In genomic region chr20:41627001-41627400, GRCh38 we compare ENCODE assay signal across 23 cellular contexts. TPM values are rescaled to one million over a fixed set of nuclear protein-coding genes. Genes with fewer than 3 reads are reported as not detected.
A peak's percentile ranks its signal among the peaks of the same experiment; 100 is the strongest.
DNase-seq lines count a peak whose midpoint lies in the region; ATAC-seq, FAIRE-seq and TF ChIP-seq lines count a peak whose summit lies in the region.
"Had no signal": no experiment of that assay in that cellular context is flagged by ENCODE, and none has a peak within 500 bp of the region (broad histone marks: within the 10 kb centered on the region; RNA-seq: fewer than 3 reads in every experiment).

No MANE protein-coding gene starts in this region.

- H3K9ac ChIP-seq in K562 (ENCODE audit: insufficient read depth in 1 of 2, low read depth in 2 of 2, low read length in 2 of 2), result no peak overlapping the region
- H3K9ac ChIP-seq in HepG2 (ENCODE audit: insufficient read depth, low read depth, low read length), result no peak overlapping the region
- H3K9ac ChIP-seq: BLaER1, KMS-11 had no signal

- TF ChIP-seq CTCF in OCI-LY7 (conservative IDR thresholded peaks at IDR 0.05; ENCODE audit: low read length) (0 out of 2 replicates have a peak, but pooled peaks have one; percentile 25), K562 (IDR thresholded peaks at IDR 0.05 in 2 of 3, conservative IDR thresholded peaks at IDR 0.05 in 1 of 3; ENCODE audit: insufficient read depth in 2 of 3, low read depth in 1 of 3, low read length in 3 of 3) (0 out of 6 replicates have a peak, but pooled peaks of 1 of the 3 experiments have one; percentile 2), HepG2 (CRISPR knock-in tag; IDR thresholded peaks at IDR 0.05) (peak; percentile 63)

- TF ChIP-seq RAD21 in K562 (CRISPR knock-in tag; conservative IDR thresholded peaks at IDR 0.05 in 1 of 2, IDR thresholded peaks at IDR 0.05 in 1 of 2) (peak in 1 of 2 experiments; percentile 18; a peak in 2 of 4 replicates), HepG2 (CRISPR knock-in tag; IDR thresholded peaks at IDR 0.05) (no peak)

- intact Hi-C loops in OCI-LY7 (cut with micrococcal nuclease; ENCODE audit: unreplicated experiment), result no loop called here
- intact Hi-C loops in K562 (cut with micrococcal nuclease), result no loop called here
- intact Hi-C loops in HepG2 (cut with micrococcal nuclease; ENCODE audit: unreplicated experiment), result no loop called here

- POLR2A ChIA-PET in OCI-LY7 (lab: Charles Lee), result no interaction called here
- POLR2A ChIA-PET in K562 (lab: Yijun Ruan, JAX), result no interaction called here
- POLR2A ChIA-PET in HepG2 (lab: Yijun Ruan, JAX), result no interaction called here

- H3K36me3 ChIP-seq in OCI-LY7 (ENCODE audit: insufficient read depth, low read length) (no peaks in the 10 kb centered on the region), K562 (ENCODE audit: control insufficient read depth, insufficient read depth, low read length) (no peaks in the 10 kb centered on the region), HepG2 (replicated peaks in 1 of 2; ENCODE audit: control insufficient read depth in 1 of 2, insufficient read depth in 2 of 2, low read length in 2 of 2) (no peaks in the 10 kb centered on the region)
- H3K36me3 ChIP-seq: BLaER1, SJCRH30 had no signal

- TF ChIP-seq POLR2A in K562 (conservative IDR thresholded peaks at IDR 0.05) (no peak), HepG2 (IDR thresholded peaks at IDR 0.05; ENCODE audit: insufficient read depth in 1 of 2, low read depth in 2 of 2, low read length in 2 of 2) (no peak)

- TF ChIP-seq EP300 in K562 (IDR thresholded peaks at IDR 0.05; ENCODE audit: low read length) (no peak), HepG2 (IDR thresholded peaks at IDR 0.05; ENCODE audit: low read depth in 2 of 2, low read length in 2 of 2) (no peak), HepG2 (CRISPR knock-in tag; IDR thresholded peaks at IDR 0.05; ENCODE audit: borderline replicate concordance) (no peak)

- H3K4me1 ChIP-seq in OCI-LY7 (ENCODE audit: insufficient read depth, low read length, poor library complexity, severe bottlenecking), result peaks cover 7% of the 10 kb centered on the region
- peaks cover 0 to 6% of the 10 kb centered on the region in 2 experiments; a peak in 1 of 5 replicates for H3K4me1 ChIP-seq in K562 (replicated peaks in 1 of 2; ENCODE audit: control insufficient read depth in 2 of 2, insufficient read depth in 2 of 2, low read length in 2 of 2)
- no peaks in the 10 kb centered on the region for H3K4me1 ChIP-seq in HepG2 (ENCODE audit: insufficient read depth, low read length)
- H3K4me1 ChIP-seq: SJCRH30 had no signal

- no peaks in the 10 kb centered on the region for H3K79me2 ChIP-seq in OCI-LY7 (ENCODE audit: insufficient read depth, low read depth, low read length)
- H3K79me2 ChIP-seq in K562 (ENCODE audit: control insufficient read depth, insufficient read depth, low read length), result no peaks in the 10 kb centered on the region
- H3K79me2 ChIP-seq in HepG2 (ENCODE audit: insufficient read depth, low read length), result no peaks in the 10 kb centered on the region

- H2AFZ ChIP-seq in OCI-LY7 (ENCODE audit: low read length) (no peak overlapping the region), K562 (ENCODE audit: low read depth, low read length) (no peak overlapping the region), HepG2 (ENCODE audit: low read length) (no peak overlapping the region)

- in situ Hi-C loops in K562 (cut with MboI), result no loop called here
- in situ Hi-C loops in HepG2 (cut with HindIII; ENCODE audit: extremely low pct_ligation_motif_present, low pct_unique_long_range_greater_than_20kb), result no loop called here

- H3K27ac ChIP-seq in OCI-LY7 (ENCODE audit: low read depth, low read length, poor library complexity, severe bottlenecking) (no peak overlapping the region), K562 (ENCODE audit: extremely low read depth, low read depth, low read length) (no peak overlapping the region), HepG2 (ENCODE audit: extremely low read length, insufficient read depth, low read length) (no peak overlapping the region)
- H3K27ac ChIP-seq: BLaER1, KMS-11, SJCRH30 had no signal

- DNase-seq in HTR-8/SVneo (ENCODE audit: insufficient read length, low spot score), result peak; percentile 39
- DNase-seq in OCI-LY7 (ENCODE audit: low spot score), result no peak
- DNase-seq in K562 (ENCODE audit: extremely low read depth in 1 of 4, low spot score in 3 of 4), result no peak
- DNase-seq in HepG2 (ENCODE audit: low spot score), result peak; percentile 30
- DNase-seq in stimulated activated naive CD8-positive, alpha-beta T cell treated with anti-CD3 and anti-CD28 coated beads, Interleukin-15, Interleukin-2, amounts not matched to agents 100 U/mL and 50 U/mL, for 24 hours, result no peak
- no peak for DNase-seq in NCI-H748 treated with DMSO at 0.1 percent for 48 hours (lab: John Stamatoyannopoulos, UW)
- no peak for DNase-seq in kidney glomerular epithelial cell (lab: John Stamatoyannopoulos, UW)
- DNase-seq: CD4-positive, alpha-beta T cell; COR-L47; DMS53; H7; IMR-90; MV-4-11; NCI-H1105 treated with DMSO at 0.1 percent for 48 hours; NCI-H2029; NCI-H446 treated with DMSO at 0.1 percent for 48 hours; NCI-H526; SJCRH30 had no signal

- WGBS in K562 (ENCODE audit: insufficient coverage, low coverage, missing lambda C conversion rate), result 31% methylated on average over 1 of the region's 1 CpG
- 38% methylated on average over 1 of the region's 1 CpG for WGBS in HepG2 (ENCODE audit: low lambda C conversion rate)

- H3K4me2 ChIP-seq in OCI-LY7 (ENCODE audit: low read length) (no peak overlapping the region), K562 (ENCODE audit: insufficient read depth, low read length) (no peak overlapping the region), HepG2 (ENCODE audit: low read depth, low read length) (no peak overlapping the region)
- H3K4me2 ChIP-seq: KMS-11 had no signal

- no peaks in the 10 kb centered on the region for H3K9me2 ChIP-seq in OCI-LY7 (ENCODE audit: insufficient read depth, low read length)

- no peaks in the 10 kb centered on the region for H4K20me1 ChIP-seq in OCI-LY7 (ENCODE audit: insufficient read depth, low read length)
- H4K20me1 ChIP-seq in K562 (replicated peaks; ENCODE audit: control insufficient read depth, insufficient read depth, low read length), result no peaks in the 10 kb centered on the region
- H4K20me1 ChIP-seq in HepG2 (ENCODE audit: insufficient read depth, low read length), result no peaks in the 10 kb centered on the region
- H4K20me1 ChIP-seq: BLaER1 had no signal

- no peak overlapping the region for H3K4me3 ChIP-seq in OCI-LY7 (ENCODE audit: low read depth, low read length, poor library complexity, severe bottlenecking)
- no peak overlapping the region for H3K4me3 ChIP-seq in K562
- H3K4me3 ChIP-seq in HepG2 (replicated peaks in 1 of 3; ENCODE audit: insufficient read depth in 1 of 3, low read depth in 2 of 3, low read length in 3 of 3), result no peak overlapping the region
- H3K4me3 ChIP-seq: BLaER1, SJCRH30 had no signal

- BruUV-seq in OCI-LY7 (replicated peaks; lab: Mats Ljungman, UMichigan) (no TSS peak), K562 (replicated peaks; lab: Mats Ljungman, UMichigan) (no TSS peak), HepG2 (replicated peaks; lab: Mats Ljungman, UMichigan) (no TSS peak)

- H3K27me3 ChIP-seq in K562 (ENCODE audit: control insufficient read depth in 2 of 2, insufficient read depth in 2 of 2, low read length in 2 of 2) (no peaks in the 10 kb centered on the region; a peak in 1 of 5 replicates), HepG2 (ENCODE audit: control insufficient read depth in 1 of 2, insufficient read depth in 2 of 2, low read length in 2 of 2) (no peaks in the 10 kb centered on the region)
- H3K27me3 ChIP-seq: BLaER1, SJCRH30 had no signal

- no peaks in the 10 kb centered on the region for H3K9me3 ChIP-seq in OCI-LY7 (ENCODE audit: low read length)
- no peaks in the 10 kb centered on the region for H3K9me3 ChIP-seq in K562 (replicated peaks; ENCODE audit: control insufficient read depth, insufficient read depth, low read depth, low read length)
- H3K9me3 ChIP-seq in HepG2 (ENCODE audit: low read length), result no peaks in the 10 kb centered on the region

- FAIRE-seq in HTR-8/SVneo (lab: Jason Lieb, UNC) (peak; percentile 81), K562 (lab: Jason Lieb, UNC) (no peak), HepG2 (lab: Jason Lieb, UNC) (no peak)
- FAIRE-seq: GM18507, RCC 7860 had no signal

- H3K9me1 ChIP-seq in K562 (ENCODE audit: control insufficient read depth, insufficient read depth, low read length), result no peaks in the 10 kb centered on the region

- CTCF ChIA-PET in OCI-LY7 (lab: Charles Lee; ENCODE audit: unreplicated experiment), result no interaction called here
- CTCF ChIA-PET in K562 (lab: Yijun Ruan, JAX; ENCODE audit: low intra/inter-chr PET ratio), result no interaction called here
- CTCF ChIA-PET in HepG2 (lab: Yijun Ruan, JAX; ENCODE audit: low intra/inter-chr PET ratio, low total read pairs), result no interaction called here

- ATAC-seq in K562 (peak; percentile 68; the same call in 2 of the 3 replicates), HepG2 (peak; percentile 81)
- ATAC-seq in stimulated activated naive CD8-positive, alpha-beta T cell treated with anti-CD3 and anti-CD28 coated beads, Interleukin-15, Interleukin-2, amounts not matched to agents 100 U/mL and 50 U/mL, for 24 hours, result no peak
- ATAC-seq: Right ventricle myocardium inferior had no signal

RNA-seq across cellular contexts. Expression of gene CHD6, which starts 8.8 kb away (rescaled TPM):
- 26.9 and 38.6 TPM in 2 replicates for total RNA-seq in OCI-LY7 (2014; rRNA removed; shearing (Covaris generic))
- 45.7 and 55.4 TPM in 2 replicates for total RNA-seq in OCI-LY7 (2022)
- 59.5 and 192 TPM in 2 replicates for total RNA-seq in K562 (2011; cell fraction: chromatin; rRNA removed; ENCODE audit: low replicate concordance)
- 37.7 and 41.8 TPM in 2 replicates for total RNA-seq in K562 (2011; cell fraction: nucleolus; rRNA removed)
- total RNA-seq in K562 (2011; cell fraction: nucleoplasm; rRNA removed), result 62.7 and 85.0 TPM in 2 replicates
- 12.8 and 13.3 TPM in 2 replicates for total RNA-seq in K562 (2014; rRNA removed)
- total RNA-seq in K562 (2014; rRNA removed; fragmentation: Illumina TruSeq; extraction: Trizol), result 24.2 and 31.3 TPM in 2 replicates
- total RNA-seq in K562 (2015; rRNA removed; fragmentation: Illumina TruSeq; extraction: Trizol), result 18.9 and 21.6 TPM in 2 replicates
- total RNA-seq in K562 (2021), result 19.8 and 22.5 TPM in 2 replicates
- polyA plus RNA-seq in K562 (2011; rRNA removed), result 15.0 and 16.4 TPM in 2 replicates
- 4.9 and 9.2 TPM in 2 replicates for polyA plus RNA-seq in K562 (2011; cell fraction: cytosol; rRNA removed)
- polyA plus RNA-seq in K562 (2011; cell fraction: nucleus; rRNA removed), result 81.7 and 82.2 TPM in 2 replicates
- 7.4 and 11.0 TPM in 2 replicates for polyA plus RNA-seq in K562 (2012)
- polyA plus RNA-seq in K562 (2014; fragmentation: Illumina TruSeq; extraction: Trizol), result 10.8 and 11.4 TPM in 2 replicates
- polyA plus RNA-seq in K562 (2014; fragmentation: Nextera tagmentation; extraction: Ambion mirVana), result 10 to 100 TPM in 1 of 2 experiments, 1 to 10 TPM in 1; 3.9 to 10.9 TPM
- polyA plus RNA-seq in K562 (2014; rRNA removed), result 8.5 and 9.0 TPM in 2 replicates
- 61.9 and 104 TPM in 2 replicates for polyA minus RNA-seq in K562 (2011; rRNA and poly(A)+ RNA removed)
- 13.1 and 16.2 TPM in 2 replicates for polyA minus RNA-seq in K562 (2011; cell fraction: cytosol; rRNA and poly(A)+ RNA removed)
- polyA minus RNA-seq in K562 (2011; cell fraction: nucleus; rRNA and poly(A)+ RNA removed), result 78.5 and 164 TPM in 2 replicates
- total RNA-seq in HepG2 (2016; rRNA removed; fragmentation: Illumina TruSeq; extraction: Trizol), result 33.9 and 52.0 TPM in 2 replicates
- total RNA-seq in HepG2 (2016; cell fraction: cytosol; rRNA removed; fragmentation: Illumina TruSeq; extraction: Trizol; ENCODE audit: low read depth), result 383 and 424 TPM in 2 replicates
- 30.5 and 56.1 TPM in 2 replicates for total RNA-seq in HepG2 (2016; cell fraction: insoluble cytoplasmic fraction; rRNA removed; fragmentation: Illumina TruSeq; extraction: Trizol)
- 103 and 120 TPM in 2 replicates for total RNA-seq in HepG2 (2016; cell fraction: membrane; rRNA removed; fragmentation: Illumina TruSeq; extraction: Trizol)
- total RNA-seq in HepG2 (2016; cell fraction: nucleus; rRNA removed; fragmentation: Illumina TruSeq; extraction: Trizol), result 105 and 132 TPM in 2 replicates
- 14.0 and 14.4 TPM in 2 replicates for polyA plus RNA-seq in HepG2 (2011; rRNA removed)
- 6.8 and 8.2 TPM in 2 replicates for polyA plus RNA-seq in HepG2 (2011; cell fraction: cytosol; rRNA removed)
- polyA plus RNA-seq in HepG2 (2011; cell fraction: nucleus; rRNA removed), result 66.8 and 70.6 TPM in 2 replicates
- 21.8 and 27.4 TPM in 2 replicates for polyA plus RNA-seq in HepG2 (2012)
- 0.45 and 0.47 TPM in 2 replicates for polyA plus RNA-seq in HepG2 (2016; cell fraction: cytosol; fragmentation: Illumina TruSeq; extraction: Trizol; ENCODE audit: low read depth)
- polyA plus RNA-seq in HepG2 (2016; cell fraction: insoluble cytoplasmic fraction; fragmentation: Illumina TruSeq; extraction: Trizol; ENCODE audit: low read depth), result 8.5 and 8.8 TPM in 2 replicates
- polyA plus RNA-seq in HepG2 (2016; cell fraction: membrane; fragmentation: Illumina TruSeq; extraction: Trizol; ENCODE audit: low read depth), result 0.95 and 1.2 TPM in 2 replicates
- 53.6 and 57.4 TPM in 2 replicates for polyA plus RNA-seq in HepG2 (2016; cell fraction: nucleus; fragmentation: Illumina TruSeq; extraction: Trizol; ENCODE audit: insufficient read depth, low read depth)
- polyA minus RNA-seq in HepG2 (2011; rRNA and poly(A)+ RNA removed; ENCODE audit: low replicate concordance), result 24.1 and 40.6 TPM in 2 replicates
- 16.1 and 19.3 TPM in 2 replicates for polyA minus RNA-seq in HepG2 (2011; cell fraction: cytosol; rRNA and poly(A)+ RNA removed)
- 257 and 299 TPM in 2 replicates for polyA minus RNA-seq in HepG2 (2011; cell fraction: nucleus; rRNA and poly(A)+ RNA removed)

Comparison
In these comparisons a context has a peak if more than half of its experiments do, and no peak if none do; other contexts are left out.
1. DNase-seq: peak in HTR-8/SVneo (single experiment) and HepG2 (single experiment); none in OCI-LY7 (single experiment), K562 (0 of 4), stimulated activated naive CD8-positive, alpha-beta T cell treated with anti-CD3 and anti-CD28 coated beads, Interleukin-15, Interleukin-2, amounts not matched to agents 100 U/mL and 50 U/mL, for 24 hours (single experiment), NCI-H748 treated with DMSO at 0.1 percent for 48 hours (single experiment) and kidney glomerular epithelial cell (single experiment).